29 cellular contexts compared by ENCODE assay signal in genomic region chr9:85451680-85452079, GRCh38.
"Had no signal": no experiment of that assay in that cellular context is flagged by ENCODE, and none has a peak within 500 bp of the region (broad histone marks: within the 10 kb centered on the region; RNA-seq: fewer than 3 reads in every experiment).

No MANE protein-coding gene starts in this region.

- H3K36me3 Mint-ChIP-seq: neural progenitor cell; stimulated activated memory B cell treated with anti-CD40 and anti-IgM and Interleukin-4, amounts not matched to agents 10 μg/mL and 1 μg/mL and 100 μg/mL, for 72 hours; type B pancreatic cell had no signal

- H3K4me1 Mint-ChIP-seq: mesothelial cell of epicardium; naive B cell; neural progenitor cell; stimulated activated memory B cell treated with anti-CD40 and anti-IgM and Interleukin-4, amounts not matched to agents 10 μg/mL and 1 μg/mL and 100 μg/mL, for 72 hours had no signal

- H3K27me3 ChIP-seq: heart right ventricle, left lung, neural progenitor cell, ovary, testis, tibial artery had no signal

- H3K4me2 ChIP-seq: neural progenitor cell had no signal

- DNase-seq: dermis blood vessel endothelial cell; effector memory CD4-positive, alpha-beta T cell; esophagus squamous epithelium; foreskin melanocyte; glutamatergic neuron; heart right ventricle; hippocampal formation; left cardiac atrium; left lung; mesenchymal stem cell; mucosa of descending colon; naive B cell; ovary; posterior cingulate gyrus; psoas muscle; right cardiac atrium; spleen; stimulated activated CD4-positive, alpha-beta T cell treated with anti-CD3 and anti-CD28 coated beads, Interleukin-4, amount 100 ng/mL, for 4 hours; stimulated activated naive CD8-positive, alpha-beta T cell treated with anti-CD3 and anti-CD28 coated beads, Interleukin-15, Interleukin-2, amounts not matched to agents 100 U/mL and 50 U/mL, for 24 hours; substantia nigra; testis; tibial artery had no signal

- H3K36me3 ChIP-seq: esophagus squamous epithelium, heart right ventricle, left lung, neural progenitor cell, ovary, spleen, tibial artery had no signal

- H3K4me1 ChIP-seq: esophagus squamous epithelium, left lung, neural progenitor cell, psoas muscle, spleen, testis, tibial artery had no signal

- ATAC-seq: heart right ventricle; left cardiac atrium; left lung; mucosa of descending colon; natural killer cell treated with Interleukin-12 subunit alpha and Interleukin-12 subunit beta and Interleukin-15 and Interleukin-18, amount 100 ng/mL, for 72 hours; psoas muscle; right cardiac atrium; stimulated activated memory B cell treated with anti-CD40 and anti-IgM and Interleukin-4, amounts not matched to agents 10 μg/mL and 1 μg/mL and 100 μg/mL, for 72 hours; stimulated activated naive CD8-positive, alpha-beta T cell treated with anti-CD3 and anti-CD28 coated beads, Interleukin-15, Interleukin-2, amounts not matched to agents 100 U/mL and 50 U/mL, for 24 hours had no signal

- H3K4me3 ChIP-seq: coronary artery, esophagus squamous epithelium, heart right ventricle, left lung, mucosa of descending colon, neural progenitor cell, ovary, psoas muscle, skin epidermis, spleen, testis, tibial artery had no signal

- H2AFZ ChIP-seq: neural progenitor cell had no signal

- H3K4me3 Mint-ChIP-seq: mesothelial cell of epicardium; naive B cell; natural killer cell treated with Interleukin-12 subunit alpha and Interleukin-12 subunit beta and Interleukin-15 and Interleukin-18, amount 100 ng/mL, for 72 hours; neural progenitor cell; stimulated activated memory B cell treated with anti-CD40 and anti-IgM and Interleukin-4, amounts not matched to agents 10 μg/mL and 1 μg/mL and 100 μg/mL, for 72 hours; type B pancreatic cell had no signal

- H3K27me3 Mint-ChIP-seq: stimulated activated memory B cell treated with anti-CD40 and anti-IgM and Interleukin-4, amounts not matched to agents 10 μg/mL and 1 μg/mL and 100 μg/mL, for 72 hours; type B pancreatic cell had no signal

- H3K9me3 ChIP-seq: esophagus squamous epithelium, left lung, mucosa of descending colon, ovary, psoas muscle, testis, tibial artery had no signal

- H3K27ac ChIP-seq: coronary artery, esophagus squamous epithelium, heart right ventricle, left lung, neural progenitor cell, ovary, psoas muscle, skin epidermis, spleen, testis, tibial artery had no signal

- H3K27ac Mint-ChIP-seq: mesothelial cell of epicardium; natural killer cell treated with Interleukin-12 subunit alpha and Interleukin-12 subunit beta and Interleukin-15 and Interleukin-18, amount 100 ng/mL, for 72 hours; neural progenitor cell; stimulated activated memory B cell treated with anti-CD40 and anti-IgM and Interleukin-4, amounts not matched to agents 10 μg/mL and 1 μg/mL and 100 μg/mL, for 72 hours; type B pancreatic cell had no signal

- H3K9me3 Mint-ChIP-seq: stimulated activated memory B cell treated with anti-CD40 and anti-IgM and Interleukin-4, amounts not matched to agents 10 μg/mL and 1 μg/mL and 100 μg/mL, for 72 hours; type B pancreatic cell had no signal
